In the genomic region with DNA sequence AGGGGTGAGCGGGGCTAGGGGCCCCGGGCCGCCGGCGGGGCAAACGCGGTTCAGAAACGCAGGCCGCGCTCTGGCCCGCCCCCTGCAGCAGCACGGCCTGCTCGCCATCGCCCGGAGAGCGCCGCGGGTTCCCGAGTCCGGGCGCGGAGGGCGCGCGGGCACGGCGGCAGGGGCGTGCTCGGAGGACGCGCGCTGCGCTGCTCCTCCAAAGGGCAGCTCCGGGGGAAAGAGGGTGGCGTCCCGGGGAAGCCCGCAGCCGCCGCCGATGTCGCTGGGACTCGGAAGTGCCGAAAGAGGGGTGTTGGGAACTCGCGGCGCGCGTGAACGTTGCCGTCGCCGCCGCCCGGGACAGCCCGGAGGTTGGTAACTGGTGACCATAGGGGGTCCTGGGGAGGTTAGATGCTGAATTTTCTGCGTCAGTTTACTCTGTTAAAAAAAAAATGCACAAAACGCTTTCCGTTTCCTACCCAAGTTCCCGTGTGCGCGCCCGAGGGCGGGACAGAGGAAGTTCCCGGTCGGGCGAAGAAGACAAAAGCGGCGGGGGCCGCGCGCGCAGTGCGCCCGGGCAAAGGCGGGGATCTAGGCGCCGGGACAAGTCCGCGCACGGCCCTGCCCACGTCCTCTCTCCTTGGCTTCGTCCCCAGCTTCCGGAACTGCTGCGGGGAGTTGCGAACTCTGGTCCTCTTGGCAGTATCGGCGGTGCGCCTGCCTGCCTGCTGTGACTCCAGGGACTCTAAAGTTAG, we compare ENCODE assay signal across 8 cellular contexts. TPM values are rescaled to one million over a fixed set of nuclear protein-coding genes. Genes with fewer than 3 reads are reported as not detected.
A peak's percentile ranks its signal among the peaks of the same experiment; 100 is the strongest.
DNase-seq lines count a peak whose midpoint lies in the region; ATAC-seq and TF ChIP-seq lines count a peak whose summit lies in the region.

HHAT (plus strand) TSS at position 157 of the 743 bp plus-strand sequence. CDS start 20,074 bp downstream, outside the sequence.

- WGBS in lower leg skin, 2 donors = 0% methylated on average over 50 to 66 of the region's 88 CpGs

- peak; percentile 62 for ATAC-seq in GM18907 (IDR thresholded peaks at IDR 0.05; ENCODE audit: unreplicated experiment)
- peak; percentile 46 for ATAC-seq in HG03103 (IDR thresholded peaks at IDR 0.05; ENCODE audit: low read depth, unreplicated experiment)

- peaks cover 6 to 23% of the 10 kb centered on the region in 2 donors for H3K4me1 ChIP-seq in duodenal mucosa (ENCODE audit: control insufficient read depth in 1 of 2, insufficient read depth in 2 of 2, low read length in 2 of 2)

- H3K27ac ChIP-seq in duodenal mucosa (ENCODE audit: low read depth, low read length) = peak within 1 kb of the TSS; percentile 80

- H3K4me3 ChIP-seq in duodenal mucosa (ENCODE audit: low read depth in 1 of 2, low read length in 2 of 2) (peak within 1 kb of the TSS; percentile 86 to 88), lower leg skin (ENCODE audit: low read depth, poor library complexity, severe bottlenecking) (peak within 1 kb of the TSS; percentile 46)

- no peaks in the 10 kb centered on the region for H3K36me3 ChIP-seq in duodenal mucosa (ENCODE audit: control insufficient read depth in 1 of 2, insufficient read depth in 2 of 2, low read length in 2 of 2)

- intact Hi-C loops in lower leg skin (cut with DNase I; ENCODE audit: low total_unique reads) = no loop called here

- no peaks in the 10 kb centered on the region for H3K27me3 ChIP-seq in duodenal mucosa (ENCODE audit: control insufficient read depth in 1 of 2, insufficient read depth in 2 of 2, low read length in 2 of 2)

- DNase-seq in AG20443 (ENCODE audit: low spot score) = peak; percentile 93
- DNase-seq in NCI-H2196 treated with DMSO at 0.1 percent for 48 hours (lab: John Stamatoyannopoulos, UW; ENCODE audit: unreplicated experiment) = peak; percentile 68
- DNase-seq in activated CD4-positive, alpha-beta T cell treated with anti-CD3 and anti-CD28 coated beads, Interleukin-2, amount 50 U/mL, for 1 hour = peak; percentile 48
- DNase-seq in lower leg skin (ENCODE audit: low spot score in 2 of 2) = peak; percentile 60 to 92
- peak; percentile 7 to 42 (median 22) for DNase-seq in stimulated activated CD4-positive, alpha-beta T cell treated with anti-CD3 and anti-CD28 coated beads, TNF-alpha, amount 100 ng/mL, for 1 hour (ENCODE audit: low read depth in 3 of 3, low spot score in 1 of 3)

- peak within 1 kb of the TSS; percentile 80 to 85 for H3K9ac ChIP-seq in duodenal mucosa (ENCODE audit: low read depth in 1 of 2, low read length in 2 of 2)

- no peak for TF ChIP-seq POLR2A in lower leg skin (IDR thresholded peaks at IDR 0.05)

- H3K9me3 ChIP-seq in duodenal mucosa (ENCODE audit: control insufficient read depth in 1 of 2, low read length in 2 of 2) = no peaks in the 10 kb centered on the region

- TF ChIP-seq CTCF in lower leg skin (IDR thresholded peaks at IDR 0.05) = no peak

RNA-seq across cellular contexts. Expression of gene HHAT, which starts in this region (rescaled TPM):
- total RNA-seq in lower leg skin = 1 to 10 TPM; 4.6 to 8.8 (median 6.7) TPM

Comparison
In these comparisons a context has a peak if more than half of its experiments do, and no peak if none do; other contexts are left out.
1. Peak in every context shown above with its lines: DNase-seq, ATAC-seq, H3K4me3 ChIP-seq and H3K27ac ChIP-seq.
2. DNase-seq: peak in every context shown above with its lines; median percentile 93 in AG20443; 76 in lower leg skin; 68 in NCI-H2196 treated with DMSO at 0.1 percent for 48 hours; 48 in activated CD4-positive, alpha-beta T cell treated with anti-CD3 and anti-CD28 coated beads, Interleukin-2, amount 50 U/mL, for 1 hour; 22 in stimulated activated CD4-positive, alpha-beta T cell treated with anti-CD3 and anti-CD28 coated beads, TNF-alpha, amount 100 ng/mL, for 1 hour.